In genomic region chr5:142013734-142014495, GRCh38 we compare ENCODE assay signal across 6 cellular contexts. TPM values are rescaled to one million over a fixed set of nuclear protein-coding genes. Genes with fewer than 3 reads are reported as not detected.
DNase-seq lines count a peak whose midpoint lies in the region; TF ChIP-seq lines count a peak whose summit lies in the region.

No MANE protein-coding gene starts in this region.

- peak overlapping the region; percentile 92; the same call in 1 of the 2 replicates for H3K4me3 ChIP-seq in LNCaP clone FGC (ENCODE audit: low read depth, low read length)
- no peak overlapping the region for H3K4me3 ChIP-seq in choroid plexus epithelial cell (ENCODE audit: low read depth, low read length)

- DNase-seq in LNCaP clone FGC (ENCODE audit: low read depth), result peak; percentile 85
- DNase-seq in choroid plexus epithelial cell (ENCODE audit: low read depth), result peak; percentile 38
- DNase-seq in posterior vena cava (ENCODE audit: low spot score), result peak; percentile 91
- no peak for DNase-seq in activated gamma-delta T cell treated with Interleukin-2 at 50 U/mL for 16 hours
- no peak for DNase-seq in occipital lobe (lab: John Stamatoyannopoulos, UW)
- DNase-seq in Kasumi-1 (lab: John Stamatoyannopoulos, UW), result no peak

- TF ChIP-seq CTCF in LNCaP clone FGC (IDR thresholded peaks at IDR 0.05; ENCODE audit: control insufficient read depth, extremely low read depth, insufficient read depth), result peak; percentile 81
- no peak for TF ChIP-seq CTCF in choroid plexus epithelial cell (conservative IDR thresholded peaks at IDR 0.05; ENCODE audit: low read depth, low read length)

- intact Hi-C loops in posterior vena cava (cut with DNase I), result loop anchor here in 1 of 2 donors (5.0 kb wide), 1 partner anchor 133 kb away; no protein-coding TSS in a partner anchor

RNA-seq across cellular contexts. Expression of gene GNPDA1, which starts 1.1 kb away (rescaled TPM):
- total RNA-seq in posterior vena cava, result 10 to 100 TPM; 21.8 to 35.5 TPM
- total RNA-seq in occipital lobe, result 20.3 TPM

RNA-seq across cellular contexts. Expression of gene RNF14, which starts 45.0 kb away (rescaled TPM):
- total RNA-seq in posterior vena cava (10 to 100 TPM; 59.3 to 61.2 TPM), occipital lobe (72.1 TPM)

RNA-seq across cellular contexts. Expression of gene PCDH12, which starts 55.9 kb away (rescaled TPM):
- 1 to 10 TPM; 8.7 to 9.3 TPM for total RNA-seq in posterior vena cava
- total RNA-seq in occipital lobe, result 2.8 TPM

Comparison
In these comparisons a context has a peak if more than half of its experiments do, and no peak if none do; other contexts are left out.
1. DNase-seq: peak in LNCaP clone FGC (single experiment), choroid plexus epithelial cell (single experiment) and posterior vena cava (single experiment); none in activated gamma-delta T cell treated with Interleukin-2 at 50 U/mL for 16 hours (single experiment), occipital lobe (single experiment) and Kasumi-1 (0 of 2).